17 cellular contexts compared by ENCODE assay signal in the genomic region with DNA sequence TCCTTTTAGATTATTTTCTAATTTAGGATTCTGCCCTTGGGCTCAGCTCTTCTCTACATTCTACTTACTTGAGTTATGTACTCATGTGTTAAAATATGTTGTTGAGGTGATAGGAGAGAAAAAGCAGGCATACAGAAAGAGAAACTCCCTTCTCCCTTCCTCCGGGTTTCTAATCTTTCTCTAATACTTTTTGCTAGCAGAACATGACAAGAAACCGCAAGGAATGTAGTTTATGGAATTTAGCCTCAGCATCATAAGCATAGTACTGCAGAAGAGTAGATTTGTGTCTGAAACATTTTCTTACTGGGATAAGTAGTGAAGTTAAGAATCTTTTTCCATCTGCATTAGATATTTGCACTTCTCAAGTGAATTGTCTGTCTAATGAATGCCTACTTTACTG.
DNase-seq lines count a peak whose midpoint lies in the region; ATAC-seq and TF ChIP-seq lines count a peak whose summit lies in the region.
"Had no signal": no experiment of that assay in that cellular context is flagged by ENCODE, and none has a peak within 500 bp of the region (broad histone marks: within the 10 kb centered on the region; RNA-seq: fewer than 3 reads in every experiment).

No MANE protein-coding gene starts in this region.

- H3K27me3 ChIP-seq in smooth muscle cell (ENCODE audit: low read depth) = no peaks in the 10 kb centered on the region
- H3K27me3 ChIP-seq: BLaER1 had no signal

- peak; percentile 60 for ATAC-seq in Right ventricle myocardium superior (ENCODE audit: poor library complexity)
- ATAC-seq in HG03442 (IDR thresholded peaks at IDR 0.05; ENCODE audit: unreplicated experiment) = no peak
- ATAC-seq in WTC11 = no peak

- DNase-seq in Right ventricle myocardium superior (no peak), cardiac septum (ENCODE audit: low spot score) (no peak), HCEC 1CT (peak; percentile 39), cardiac fibroblast (ENCODE audit: low read depth in 2 of 2) (peak; percentile 31 to 41), smooth muscle cell (lab: John Stamatoyannopoulos, UW; ENCODE audit: unreplicated experiment) (no peak), SIG-M5 treated with dmso at 0.1 percent for 504 hours (lab: John Stamatoyannopoulos, UW; ENCODE audit: unreplicated experiment) (no peak), WTC11 (ENCODE audit: low spot score) (no peak)
- DNase-seq: CD4-positive, alpha-beta memory T cell; DMS153; DMS79; GF-D8; GM23248; H7 had no signal

- H3K27ac Mint-ChIP-seq in WTC11 = no peak overlapping the region
- H3K27ac Mint-ChIP-seq: CD14-positive monocyte; CD4-positive, alpha-beta memory T cell had no signal

- no peaks in the 10 kb centered on the region for H3K4me1 ChIP-seq in smooth muscle cell (ENCODE audit: low read depth)
- H3K4me1 ChIP-seq: BLaER1 had no signal

- no peaks in the 10 kb centered on the region for H3K36me3 Mint-ChIP-seq in WTC11
- H3K36me3 Mint-ChIP-seq: CD14-positive monocyte; CD4-positive, alpha-beta memory T cell had no signal

- no peak overlapping the region for H3K4me3 Mint-ChIP-seq in WTC11
- H3K4me3 Mint-ChIP-seq: CD14-positive monocyte; CD4-positive, alpha-beta memory T cell had no signal

- TF ChIP-seq CTCF in cardiac fibroblast (IDR thresholded peaks at IDR 0.05; ENCODE audit: low read depth, low read length) = no peak
- TF ChIP-seq CTCF in smooth muscle cell (IDR thresholded peaks at IDR 0.05; ENCODE audit: borderline replicate concordance, insufficient read depth, poor library complexity, severe bottlenecking) = no peak
- TF ChIP-seq CTCF in WTC11 (IDR thresholded peaks at IDR 0.05) = no peak

- H3K4me3 ChIP-seq in cardiac fibroblast (replicated peaks in 1 of 2; ENCODE audit: low read depth in 2 of 2, low read length in 2 of 2) = no peak overlapping the region
- H3K4me3 ChIP-seq in smooth muscle cell = no peak overlapping the region
- H3K4me3 ChIP-seq: BLaER1, GM23248 had no signal

- no peaks in the 10 kb centered on the region for H3K36me3 ChIP-seq in smooth muscle cell (ENCODE audit: low read depth)
- H3K36me3 ChIP-seq: BLaER1 had no signal

- no peaks in the 10 kb centered on the region for H3F3A ChIP-seq in smooth muscle cell (ENCODE audit: low read depth)

- no peaks in the 10 kb centered on the region for H3K9me3 ChIP-seq in smooth muscle cell (replicated peaks; ENCODE audit: low read depth)
- H3K9me3 ChIP-seq: BLaER1 had no signal

- 38% methylated on average over 2 of the region's 2 CpGs for WGBS in smooth muscle cell (ENCODE audit: low lambda C conversion rate)

- no peaks in the 10 kb centered on the region for H3K4me1 Mint-ChIP-seq in WTC11
- H3K4me1 Mint-ChIP-seq: CD14-positive monocyte; CD4-positive, alpha-beta memory T cell had no signal

- H4K20me1 ChIP-seq in smooth muscle cell (ENCODE audit: low read depth) = no peaks in the 10 kb centered on the region
- H4K20me1 ChIP-seq: BLaER1 had no signal

- H3K9me3 Mint-ChIP-seq in WTC11 = peaks cover 11% of the 10 kb centered on the region

- no peaks in the 10 kb centered on the region for H3K27me3 Mint-ChIP-seq in WTC11 (ENCODE audit: low read depth)
- H3K27me3 Mint-ChIP-seq: CD4-positive, alpha-beta memory T cell had no signal

- H3K27ac ChIP-seq in smooth muscle cell (ENCODE audit: low read depth) = no peak overlapping the region
- H3K27ac ChIP-seq: 22Rv1, BLaER1, GM23248 had no signal

- no peak overlapping the region for H3K9ac ChIP-seq in smooth muscle cell (ENCODE audit: low read depth)
- H3K9ac ChIP-seq: BLaER1, GM23248 had no signal

- H3K79me2 ChIP-seq in smooth muscle cell (ENCODE audit: low read depth) = no peaks in the 10 kb centered on the region

- CTCF ChIA-PET in WTC11 (lab: Charles Lee) = no interaction called here

- peak overlapping the region; percentile 29 for H3K4me2 ChIP-seq in smooth muscle cell
- H3K4me2 ChIP-seq: BLaER1 had no signal

- POLR2A ChIA-PET in WTC11 (lab: Charles Lee) = no interaction called here

- no peak overlapping the region for H2AFZ ChIP-seq in smooth muscle cell (ENCODE audit: low read depth)
- H2AFZ ChIP-seq: GM23248 had no signal

- intact Hi-C loops in Right ventricle myocardium superior (cut with DNase I) (no loop called here), cardiac septum (cut with DNase I) (loop anchor here (10.0 kb wide), 1 partner anchor 451 kb away; no protein-coding TSS in a partner anchor)

TF ChIP-seq in WTC11, 78 proteins besides CTCF, POLR2A, EP300 and RAD21:
- TF ChIP-seq, protein P1, sequence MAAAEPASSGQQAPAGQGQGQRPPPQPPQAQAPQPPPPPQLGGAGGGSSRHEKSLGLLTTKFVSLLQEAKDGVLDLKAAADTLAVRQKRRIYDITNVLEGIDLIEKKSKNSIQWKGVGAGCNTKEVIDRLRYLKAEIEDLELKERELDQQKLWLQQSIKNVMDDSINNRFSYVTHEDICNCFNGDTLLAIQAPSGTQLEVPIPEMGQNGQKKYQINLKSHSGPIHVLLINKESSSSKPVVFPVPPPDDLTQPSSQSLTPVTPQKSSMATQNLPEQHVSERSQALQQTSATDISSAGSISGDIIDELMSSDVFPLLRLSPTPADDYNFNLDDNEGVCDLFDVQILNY (CRISPR knock-in tag; IDR thresholded peaks at IDR 0.05) = no peak
- TF ChIP-seq FOXP1 (CRISPR knock-in tag; IDR thresholded peaks at IDR 0.05; ENCODE audit: borderline replicate concordance) (no peak), FOXK1 (CRISPR knock-in tag; IDR thresholded peaks at IDR 0.05) (no peak), PRRX2 (CRISPR knock-in tag; IDR thresholded peaks at IDR 0.05) (no peak), ZNF423 (CRISPR knock-in tag; IDR thresholded peaks at IDR 0.05) (no peak), NR3C1 (CRISPR knock-in tag; conservative IDR thresholded peaks at IDR 0.05; ENCODE audit: low read depth) (no peak), KAT7 (CRISPR knock-in tag; IDR thresholded peaks at IDR 0.05; ENCODE audit: borderline replicate concordance) (no peak)
- TF ChIP-seq, protein P2, sequence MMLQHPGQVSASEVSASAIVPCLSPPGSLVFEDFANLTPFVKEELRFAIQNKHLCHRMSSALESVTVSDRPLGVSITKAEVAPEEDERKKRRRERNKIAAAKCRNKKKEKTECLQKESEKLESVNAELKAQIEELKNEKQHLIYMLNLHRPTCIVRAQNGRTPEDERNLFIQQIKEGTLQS (CRISPR knock-in tag; conservative IDR thresholded peaks at IDR 0.05) = no peak
- TF ChIP-seq, protein P3, sequence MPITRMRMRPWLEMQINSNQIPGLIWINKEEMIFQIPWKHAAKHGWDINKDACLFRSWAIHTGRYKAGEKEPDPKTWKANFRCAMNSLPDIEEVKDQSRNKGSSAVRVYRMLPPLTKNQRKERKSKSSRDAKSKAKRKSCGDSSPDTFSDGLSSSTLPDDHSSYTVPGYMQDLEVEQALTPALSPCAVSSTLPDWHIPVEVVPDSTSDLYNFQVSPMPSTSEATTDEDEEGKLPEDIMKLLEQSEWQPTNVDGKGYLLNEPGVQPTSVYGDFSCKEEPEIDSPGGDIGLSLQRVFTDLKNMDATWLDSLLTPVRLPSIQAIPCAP (CRISPR knock-in tag; IDR thresholded peaks at IDR 0.05) = no peak

Comparison
In these comparisons a context has a peak if more than half of its experiments do, and no peak if none do; other contexts are left out.
1. DNase-seq: peak in HCEC 1CT (single experiment) and cardiac fibroblast (2 of 2); none in Right ventricle myocardium superior (single experiment), cardiac septum (single experiment), smooth muscle cell (single experiment), SIG-M5 treated with dmso at 0.1 percent for 504 hours (single experiment) and WTC11 (single experiment).